Comparison of ENCODE assay signal across 17 cellular contexts in the genomic region with DNA sequence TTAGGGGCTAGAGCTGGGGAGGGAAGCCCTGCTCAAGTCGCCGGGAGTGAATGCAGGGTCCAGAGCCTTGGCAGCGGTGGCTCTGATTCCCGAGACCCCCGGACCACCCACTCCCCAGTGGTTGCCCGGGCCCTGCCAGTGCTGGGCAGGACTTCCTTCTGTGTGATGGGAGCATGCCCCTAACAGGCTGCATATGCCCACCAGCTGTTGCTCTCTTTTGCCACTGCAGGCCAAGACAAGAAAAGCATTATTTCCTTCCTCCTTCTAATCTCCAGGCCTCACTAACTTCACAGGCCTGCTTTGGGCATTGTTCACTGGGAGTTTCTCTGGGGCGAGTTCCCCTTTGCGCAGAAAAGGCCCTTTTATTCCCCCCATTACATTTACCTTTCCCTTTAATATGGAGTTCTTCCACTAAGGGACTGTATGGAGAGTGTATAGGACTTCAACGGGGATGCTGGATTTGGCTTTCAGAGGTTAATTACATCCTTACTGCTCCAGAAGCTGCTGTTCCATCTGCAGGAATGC.
A peak's percentile ranks its signal among the peaks of the same experiment; 100 is the strongest.
DNase-seq lines count a peak whose midpoint lies in the region; ATAC-seq, FAIRE-seq and TF ChIP-seq lines count a peak whose summit lies in the region.
"Had no signal": no experiment of that assay in that cellular context is flagged by ENCODE, and none has a peak within 500 bp of the region (broad histone marks: within the 10 kb centered on the region; RNA-seq: fewer than 3 reads in every experiment).

No MANE protein-coding gene starts in this region.

- H3K9me2 ChIP-seq in GM23338 (ENCODE audit: insufficient read depth) (no peaks in the 10 kb centered on the region), OCI-LY1 (ENCODE audit: low read depth, low read length) (no peaks in the 10 kb centered on the region)

- H3K56ac ChIP-seq in H1 (replicated peaks; ENCODE audit: insufficient read length, low read depth, low read length) = no peak overlapping the region

- H3K27ac ChIP-seq in GM23338 (ENCODE audit: low read depth) (no peak overlapping the region), OCI-LY1 (ENCODE audit: low read depth, low read length, poor library complexity, severe bottlenecking) (peak overlapping the region; percentile 76), H1 (ENCODE audit: low read depth, low read length) (no peak overlapping the region), neural progenitor cell (no peak overlapping the region), spleen (no peak overlapping the region)
- H3K27ac ChIP-seq: adrenal gland, epithelial cell of prostate had no signal

- peaks cover 43% of the 10 kb centered on the region for H3K4me1 ChIP-seq in GM23338 (ENCODE audit: insufficient read depth)
- H3K4me1 ChIP-seq in OCI-LY1 (ENCODE audit: insufficient read depth, low read length, severe bottlenecking) = peaks cover 71% of the 10 kb centered on the region
- H3K4me1 ChIP-seq in H1 (replicated peaks in 1 of 4; ENCODE audit: control insufficient read depth in 3 of 4, insufficient read depth in 4 of 4, low read length in 3 of 4) = peaks cover 17 to 24% (median 21%) of the 10 kb centered on the region in 4 experiments
- H3K4me1 ChIP-seq in neural progenitor cell = peaks cover 44% of the 10 kb centered on the region
- no peaks in the 10 kb centered on the region for H3K4me1 ChIP-seq in spleen
- H3K4me1 ChIP-seq: adrenal gland had no signal

- WGBS in H1 (ENCODE audit: extremely low coverage in 1 of 2, insufficient coverage in 1 of 2, insufficient read length in 1 of 2, insufficient replicate concordance in 2 of 2, low coverage in 1 of 2, low lambda C conversion rate in 2 of 2, missing lambda C conversion rate in 1 of 2), 2 experiments = 78% methylated on average over 4 of the region's 9 CpGs; no CpG with 5 or more reads in 1 of the 2 experiments
- WGBS in spleen, 5 donors = 32 to 38% (median 36%) methylated on average over 8 to 9 of the region's 9 CpGs

- no peaks in the 10 kb centered on the region for H4K20me1 ChIP-seq in GM23338 (replicated peaks; ENCODE audit: insufficient read depth)
- H4K20me1 ChIP-seq in OCI-LY1 (ENCODE audit: insufficient read depth, low read length) = no peaks in the 10 kb centered on the region
- no peaks in the 10 kb centered on the region for H4K20me1 ChIP-seq in H1 (replicated peaks in 1 of 2; ENCODE audit: control insufficient read depth in 1 of 2, insufficient read depth in 2 of 2, low read length in 2 of 2)
- no peaks in the 10 kb centered on the region for H4K20me1 ChIP-seq in neural progenitor cell (ENCODE audit: low read depth)

- DNase-seq in GM23338 (ENCODE audit: low spot score) (no peak), H1 (ENCODE audit: low read depth in 1 of 2, low spot score in 2 of 2) (no peak), neural progenitor cell (ENCODE audit: low spot score) (peak; percentile 35), type B pancreatic cell (ENCODE audit: extremely low spot score, unreplicated experiment) (no peak), spleen (no peak)
- DNase-seq: activated CD8-positive, alpha-beta memory T cell treated with anti-CD3 and anti-CD28 coated beads, Interleukin-2, amount 50 U/mL, for 48 hours; activated effector memory CD4-positive, alpha-beta T cell treated with anti-CD3 and anti-CD28 coated beads, Interleukin-2, amount 50 U/mL, for 16 hours; adrenal gland; CD8-positive, alpha-beta memory T cell; NCI-H1694; NCI-H226; RPMI8226 had no signal

- peaks cover 53% of the 10 kb centered on the region for H3K4me1 Mint-ChIP-seq in GM23338
- peaks cover 60% of the 10 kb centered on the region for H3K4me1 Mint-ChIP-seq in neural progenitor cell
- H3K4me1 Mint-ChIP-seq in type B pancreatic cell (ENCODE audit: unreplicated experiment) = peaks cover 60% of the 10 kb centered on the region
- H3K4me1 Mint-ChIP-seq: CD8-positive, alpha-beta memory T cell had no signal

- TF ChIP-seq CTCF in GM23338 (conservative IDR thresholded peaks at IDR 0.05; ENCODE audit: low read depth in 2 of 2) = no peak
- TF ChIP-seq CTCF in OCI-LY1 (IDR thresholded peaks at IDR 0.05; ENCODE audit: low read length) = no peak
- no peak for TF ChIP-seq CTCF in H1 (IDR thresholded peaks at IDR 0.05; ENCODE audit: control extremely low read depth in 1 of 3, insufficient read depth in 1 of 3, low read depth in 1 of 3, low read length in 3 of 3)
- TF ChIP-seq CTCF in neural progenitor cell (IDR thresholded peaks at IDR 0.05) = no peak
- no peak for TF ChIP-seq CTCF in type B pancreatic cell (conservative IDR thresholded peaks at IDR 0.05)
- no peak for TF ChIP-seq CTCF in spleen (IDR thresholded peaks at IDR 0.05 in 8 of 11, conservative IDR thresholded peaks at IDR 0.05 in 3 of 11)

- H3K9me3 Mint-ChIP-seq in GM23338 (peaks cover 13% of the 10 kb centered on the region), neural progenitor cell (no peaks in the 10 kb centered on the region), type B pancreatic cell (no peaks in the 10 kb centered on the region)
- H3K9me3 Mint-ChIP-seq: CD8-positive, alpha-beta memory T cell; mesothelial cell of epicardium had no signal

- H3K4me3 ChIP-seq in GM23338 (no peak overlapping the region), OCI-LY1 (ENCODE audit: low read depth, low read length, poor library complexity, severe bottlenecking) (no peak overlapping the region), H1 (ENCODE audit: extremely low read depth in 1 of 4, insufficient read depth in 2 of 4, low read depth in 3 of 4, low read length in 4 of 4) (no peak overlapping the region), neural progenitor cell (no peak overlapping the region), spleen (no peak overlapping the region)
- H3K4me3 ChIP-seq: adrenal gland had no signal

- 0 out of 2 replicates have a peak overlapping the region, but pooled peaks have one; percentile 60 for H3K4me2 ChIP-seq in GM23338
- no peak overlapping the region for H3K4me2 ChIP-seq in OCI-LY1 (ENCODE audit: low read length)
- no peak overlapping the region for H3K4me2 ChIP-seq in H1 (ENCODE audit: insufficient read depth in 1 of 2, low read depth in 2 of 2, low read length in 2 of 2)
- H3K4me2 ChIP-seq in neural progenitor cell = peak overlapping the region; percentile 41

- peak overlapping the region; percentile 76; the same call in 1 of the 2 replicates for H2BK12ac ChIP-seq in H1 (ENCODE audit: low read depth, low read length)

- H3F3A ChIP-seq in GM23338 (replicated peaks; ENCODE audit: low read depth) (no peaks in the 10 kb centered on the region; the same call in 1 of the 2 replicates), OCI-LY1 (ENCODE audit: insufficient read depth, low read length) (no peaks in the 10 kb centered on the region), neural progenitor cell (ENCODE audit: low read depth) (peaks cover 23% of the 10 kb centered on the region)

- H3K9me3 ChIP-seq in OCI-LY1 (ENCODE audit: low read length) (no peaks in the 10 kb centered on the region), H1 (ENCODE audit: insufficient read depth in 2 of 2, low read depth in 1 of 2, low read length in 1 of 2) (peaks cover 8 to 9% of the 10 kb centered on the region in 2 experiments; a peak in 3 of 4 replicates), neural progenitor cell (ENCODE audit: low read depth) (no peaks in the 10 kb centered on the region), spleen (no peaks in the 10 kb centered on the region)
- H3K9me3 ChIP-seq: adrenal gland had no signal

- H2BK5ac ChIP-seq in H1 (ENCODE audit: low read depth, low read length) = no peak overlapping the region; the same call in 1 of the 2 replicates

- no peak overlapping the region for H2BK15ac ChIP-seq in H1 (ENCODE audit: low read length)

- no peak for TF ChIP-seq RAD21 in H1 (IDR thresholded peaks at IDR 0.05 in 1 of 2, conservative IDR thresholded peaks at IDR 0.05 in 1 of 2; ENCODE audit: low read depth in 2 of 2, low read length in 2 of 2)

- no peaks in the 10 kb centered on the region for H3K79me1 ChIP-seq in H1 (ENCODE audit: low read depth, low read length)

- H2BK120ac ChIP-seq in H1 (replicated peaks; ENCODE audit: low read depth, low read length) = peak overlapping the region; percentile 60

- H3K79me2 ChIP-seq in GM23338 (replicated peaks; ENCODE audit: insufficient read depth) (no peaks in the 10 kb centered on the region), OCI-LY1 (ENCODE audit: insufficient read depth, low read length) (no peaks in the 10 kb centered on the region), H1 (ENCODE audit: control insufficient read depth in 1 of 2, insufficient read depth in 2 of 2, low read length in 2 of 2) (no peaks in the 10 kb centered on the region), neural progenitor cell (ENCODE audit: low read depth) (no peaks in the 10 kb centered on the region)

- no peaks in the 10 kb centered on the region; the same call in 1 of the 2 replicates for H3K23me2 ChIP-seq in H1 (ENCODE audit: low read depth, low read length)

- CTCF ChIA-PET in H1 (lab: Charles Lee; ENCODE audit: partially characterized antibody) = interaction anchor here (0.6 to 1.4 kb wide), 3 partner anchors 49 to 257 kb away, joined by 3 to 4 read pairs (median 3); no protein-coding TSS in a partner anchor

- peak overlapping the region; percentile 82; the same call in 1 of the 2 replicates for H2BK20ac ChIP-seq in H1 (ENCODE audit: low read length)

- H4K91ac ChIP-seq in H1 (replicated peaks; ENCODE audit: insufficient read length, low read length) = no peak overlapping the region

- TF ChIP-seq EP300 in H1 (IDR thresholded peaks at IDR 0.05; ENCODE audit: borderline replicate concordance in 1 of 2, low read depth in 2 of 2, low read length in 2 of 2) = no peak

- H3K4ac ChIP-seq in H1 (replicated peaks; ENCODE audit: insufficient read length, low read depth, low read length) = no peak overlapping the region

- H3K23ac ChIP-seq in H1 (ENCODE audit: insufficient read length) = no peak overlapping the region

- peak overlapping the region; percentile 95 for H2AFZ ChIP-seq in GM23338
- no peak overlapping the region for H2AFZ ChIP-seq in OCI-LY1 (ENCODE audit: low read length)
- no peak overlapping the region for H2AFZ ChIP-seq in H1 (ENCODE audit: low read length)
- peak overlapping the region; percentile 7 for H2AFZ ChIP-seq in neural progenitor cell (replicated peaks)

- H4K8ac ChIP-seq in H1 (ENCODE audit: extremely low read depth, insufficient read depth, low read length) = no peak overlapping the region

- H4K5ac ChIP-seq in H1 (ENCODE audit: insufficient read length, low read depth, low read length) = no peak overlapping the region

- H3K14ac ChIP-seq in H1 (ENCODE audit: insufficient read length) = no peak overlapping the region

- intact Hi-C loops in spleen (cut with DNase I; ENCODE audit: low total_unique reads) = no loop called here

- H3K9ac ChIP-seq in OCI-LY1 (ENCODE audit: low read length) = peak overlapping the region; percentile 44; the same call in 1 of the 2 replicates
- H3K9ac ChIP-seq in H1 (replicated peaks in 1 of 4; ENCODE audit: extremely low read depth in 1 of 4, low read depth in 3 of 4, low read length in 3 of 4) = no peak overlapping the region; a peak in 1 of 7 replicates
- no peak overlapping the region for H3K9ac ChIP-seq in neural progenitor cell

- H3K27ac Mint-ChIP-seq in GM23338 (peak overlapping the region; percentile 44; the same call in 1 of the 2 replicates), neural progenitor cell (peak overlapping the region; percentile 57), type B pancreatic cell (no peak overlapping the region)
- H3K27ac Mint-ChIP-seq: CD8-positive, alpha-beta memory T cell; mesothelial cell of epicardium had no signal

- no peak for FAIRE-seq in H1 (lab: Jason Lieb, UNC)
- FAIRE-seq: frontal cortex had no signal

- H3K18ac ChIP-seq in H1 (ENCODE audit: extremely low read depth, low read length) = no peak overlapping the region; the same call in 1 of the 2 replicates

- H3K27me3 Mint-ChIP-seq in GM23338 (ENCODE audit: insufficient read depth, low read depth, poor library complexity) = peaks cover 10% of the 10 kb centered on the region
- peaks cover 6% of the 10 kb centered on the region for H3K27me3 Mint-ChIP-seq in neural progenitor cell (ENCODE audit: insufficient read depth, low read depth)
- H3K27me3 Mint-ChIP-seq in type B pancreatic cell = peaks cover 44% of the 10 kb centered on the region

- TF ChIP-seq POLR2A in H1 (IDR thresholded peaks at IDR 0.05; ENCODE audit: control extremely low read depth in 1 of 2, low read depth in 2 of 2, low read length in 2 of 2) = no peak
- no peak for TF ChIP-seq POLR2A in spleen (IDR thresholded peaks at IDR 0.05)

- H3K27me3 ChIP-seq in GM23338 (ENCODE audit: insufficient read depth) (no peaks in the 10 kb centered on the region), OCI-LY1 (ENCODE audit: insufficient read depth, low read length) (no peaks in the 10 kb centered on the region), H1 (replicated peaks in 1 of 4; ENCODE audit: control insufficient read depth in 3 of 4, extremely low read depth in 1 of 4, insufficient read depth in 3 of 4, low read length in 3 of 4) (no peaks in the 10 kb centered on the region), neural progenitor cell (no peaks in the 10 kb centered on the region), spleen (replicated peaks in 1 of 7) (peaks cover 0 to 14% (median 0%) of the 10 kb centered on the region in 7 donors)
- H3K27me3 ChIP-seq: adrenal gland had no signal

- H3K36me3 Mint-ChIP-seq in GM23338 (ENCODE audit: low read depth) (peaks cover 10% of the 10 kb centered on the region), neural progenitor cell (no peaks in the 10 kb centered on the region), type B pancreatic cell (no peaks in the 10 kb centered on the region)
- H3K36me3 Mint-ChIP-seq: CD8-positive, alpha-beta memory T cell; mesothelial cell of epicardium had no signal

- POLR2A ChIA-PET in H1 (lab: Charles Lee; ENCODE audit: partially characterized antibody) = no interaction called here

- ATAC-seq in GM23338 = peak; percentile 13
- ATAC-seq in GM19328 (IDR thresholded peaks at IDR 0.05; ENCODE audit: unreplicated experiment) = no peak

- no peak overlapping the region for H2AK5ac ChIP-seq in H1 (ENCODE audit: low read depth, low read length)

- H3K4me3 Mint-ChIP-seq in GM23338 (no peak overlapping the region), neural progenitor cell (no peak overlapping the region), type B pancreatic cell (no peak overlapping the region)
- H3K4me3 Mint-ChIP-seq: CD8-positive, alpha-beta memory T cell; mesothelial cell of epicardium had no signal

- no peaks in the 10 kb centered on the region for H3K36me3 ChIP-seq in GM23338 (ENCODE audit: insufficient read depth)
- H3K36me3 ChIP-seq in OCI-LY1 (ENCODE audit: insufficient read depth, low read length) = no peaks in the 10 kb centered on the region
- H3K36me3 ChIP-seq in H1 (ENCODE audit: control insufficient read depth in 2 of 4, insufficient read depth in 4 of 4, low read length in 3 of 4) = no peaks in the 10 kb centered on the region
- H3K36me3 ChIP-seq in neural progenitor cell = no peaks in the 10 kb centered on the region
- no peaks in the 10 kb centered on the region for H3K36me3 ChIP-seq in spleen
- H3K36me3 ChIP-seq: adrenal gland had no signal

Comparison
In these comparisons a context has a peak if more than half of its experiments do, and no peak if none do; other contexts are left out.
1. H2AFZ ChIP-seq: peak in GM23338 (single experiment) and neural progenitor cell (single experiment); none in OCI-LY1 (single experiment) and H1 (single experiment).
2. H3K4me2 ChIP-seq: peak in GM23338 (single experiment) and neural progenitor cell (single experiment); none in OCI-LY1 (single experiment) and H1 (0 of 2).